ENCODE assay signal across 1 cellular context in the genomic region with DNA sequence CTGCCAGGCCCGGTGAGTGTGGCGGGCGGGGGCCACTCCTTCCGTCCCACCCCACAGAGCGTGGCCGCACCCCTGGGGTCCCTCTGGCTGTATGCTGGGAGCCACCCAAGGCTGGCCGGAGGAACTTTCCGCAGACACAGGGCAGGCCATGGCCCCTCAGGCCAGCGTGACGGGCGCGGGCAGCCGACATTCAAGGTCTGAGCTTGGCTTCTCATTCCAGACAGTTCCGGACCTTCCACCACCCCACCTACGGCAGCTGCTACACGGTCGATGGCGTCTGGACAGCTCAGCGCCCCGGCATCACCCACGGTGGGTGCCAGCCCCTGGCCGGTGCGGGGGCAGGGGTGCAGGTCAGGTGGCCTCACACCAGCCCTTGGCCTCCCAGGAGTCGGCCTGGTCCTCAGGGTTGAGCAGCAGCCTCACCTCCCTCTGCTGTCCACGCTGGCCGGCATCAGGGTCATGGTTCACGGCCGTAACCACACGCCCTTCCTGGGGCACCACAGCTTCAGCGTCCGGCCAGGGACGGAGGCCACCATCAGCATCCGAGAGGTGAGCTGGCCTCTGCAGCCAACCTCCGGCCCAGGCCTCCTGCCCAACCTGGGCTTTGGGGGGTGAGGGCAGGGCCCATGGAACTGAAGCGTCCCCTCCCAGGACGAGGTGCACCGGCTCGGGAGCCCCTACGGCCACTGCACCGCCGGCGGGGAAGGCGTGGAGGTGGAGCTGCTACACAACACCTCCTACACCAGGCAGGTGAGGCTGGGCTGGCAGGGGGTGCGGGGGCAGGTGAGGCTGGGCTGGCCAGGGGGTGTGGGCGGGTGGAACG.
TF ChIP-seq lines count a peak whose summit lies in the region.

No MANE protein-coding gene starts in this region.

TF ChIP-seq in HepG2, 621 proteins besides CTCF, POLR2A, EP300 and RAD21 (continued from another document and continues in another):
- TF ChIP-seq ZNF564 (CRISPR knock-in tag; IDR thresholded peaks at IDR 0.05) = 0 out of 2 replicates have a peak, but pooled peaks have one; percentile 50
- no peak for TF ChIP-seq PHF5A (CRISPR knock-in tag; IDR thresholded peaks at IDR 0.05; ENCODE audit: low read depth, unreplicated experiment)
- peak; percentile 62; the same call in 1 of the 2 replicates for TF ChIP-seq KDM3A (CRISPR knock-in tag; IDR thresholded peaks at IDR 0.05; ENCODE audit: low read depth)
- 0 out of 2 replicates have a peak, but pooled peaks have one; percentile 31 for TF ChIP-seq ZNF230 (CRISPR knock-in tag; IDR thresholded peaks at IDR 0.05)
- TF ChIP-seq, protein P1, sequence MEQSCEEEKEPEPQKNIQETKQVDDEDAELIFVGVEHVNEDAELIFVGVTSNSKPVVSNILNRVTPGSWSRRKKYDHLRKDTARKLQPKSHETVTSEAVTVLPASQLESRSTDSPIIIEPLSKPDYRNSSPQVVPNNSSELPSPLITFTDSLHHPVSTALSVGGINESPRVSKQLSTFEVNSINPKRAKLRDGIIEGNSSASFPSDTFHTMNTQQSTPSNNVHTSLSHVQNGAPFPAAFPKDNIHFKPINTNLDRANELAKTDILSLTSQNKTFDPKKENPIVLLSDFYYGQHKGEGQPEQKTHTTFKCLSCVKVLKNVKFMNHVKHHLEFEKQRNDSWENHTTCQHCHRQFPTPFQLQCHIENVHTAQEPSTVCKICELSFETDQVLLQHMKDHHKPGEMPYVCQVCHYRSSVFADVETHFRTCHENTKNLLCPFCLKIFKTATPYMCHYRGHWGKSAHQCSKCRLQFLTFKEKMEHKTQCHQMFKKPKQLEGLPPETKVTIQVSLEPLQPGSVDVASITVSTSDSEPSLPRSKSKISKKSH (CRISPR knock-in tag; IDR thresholded peaks at IDR 0.05; ENCODE audit: borderline replicate concordance) = peak; percentile 34; the same call in 1 of the 2 replicates
- TF ChIP-seq ZMYM3 (CRISPR knock-in tag; IDR thresholded peaks at IDR 0.05) = peak; percentile 98
- no peak for TF ChIP-seq ZNF670 (CRISPR knock-in tag; IDR thresholded peaks at IDR 0.05; ENCODE audit: borderline replicate concordance)
- TF ChIP-seq, protein P2, sequence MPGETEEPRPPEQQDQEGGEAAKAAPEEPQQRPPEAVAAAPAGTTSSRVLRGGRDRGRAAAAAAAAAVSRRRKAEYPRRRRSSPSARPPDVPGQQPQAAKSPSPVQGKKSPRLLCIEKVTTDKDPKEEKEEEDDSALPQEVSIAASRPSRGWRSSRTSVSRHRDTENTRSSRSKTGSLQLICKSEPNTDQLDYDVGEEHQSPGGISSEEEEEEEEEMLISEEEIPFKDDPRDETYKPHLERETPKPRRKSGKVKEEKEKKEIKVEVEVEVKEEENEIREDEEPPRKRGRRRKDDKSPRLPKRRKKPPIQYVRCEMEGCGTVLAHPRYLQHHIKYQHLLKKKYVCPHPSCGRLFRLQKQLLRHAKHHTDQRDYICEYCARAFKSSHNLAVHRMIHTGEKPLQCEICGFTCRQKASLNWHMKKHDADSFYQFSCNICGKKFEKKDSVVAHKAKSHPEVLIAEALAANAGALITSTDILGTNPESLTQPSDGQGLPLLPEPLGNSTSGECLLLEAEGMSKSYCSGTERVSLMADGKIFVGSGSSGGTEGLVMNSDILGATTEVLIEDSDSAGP (CRISPR knock-in tag; IDR thresholded peaks at IDR 0.05; ENCODE audit: borderline replicate concordance) = peak; percentile 72
- TF ChIP-seq GATAD2A (CRISPR knock-in tag; IDR thresholded peaks at IDR 0.05) = peak; percentile 47; the same call in 1 of the 2 replicates
- peak; percentile 57; the same call in 1 of the 2 replicates for TF ChIP-seq ZNF83 (CRISPR knock-in tag; IDR thresholded peaks at IDR 0.05; ENCODE audit: borderline replicate concordance)
- TF ChIP-seq, protein P3, sequence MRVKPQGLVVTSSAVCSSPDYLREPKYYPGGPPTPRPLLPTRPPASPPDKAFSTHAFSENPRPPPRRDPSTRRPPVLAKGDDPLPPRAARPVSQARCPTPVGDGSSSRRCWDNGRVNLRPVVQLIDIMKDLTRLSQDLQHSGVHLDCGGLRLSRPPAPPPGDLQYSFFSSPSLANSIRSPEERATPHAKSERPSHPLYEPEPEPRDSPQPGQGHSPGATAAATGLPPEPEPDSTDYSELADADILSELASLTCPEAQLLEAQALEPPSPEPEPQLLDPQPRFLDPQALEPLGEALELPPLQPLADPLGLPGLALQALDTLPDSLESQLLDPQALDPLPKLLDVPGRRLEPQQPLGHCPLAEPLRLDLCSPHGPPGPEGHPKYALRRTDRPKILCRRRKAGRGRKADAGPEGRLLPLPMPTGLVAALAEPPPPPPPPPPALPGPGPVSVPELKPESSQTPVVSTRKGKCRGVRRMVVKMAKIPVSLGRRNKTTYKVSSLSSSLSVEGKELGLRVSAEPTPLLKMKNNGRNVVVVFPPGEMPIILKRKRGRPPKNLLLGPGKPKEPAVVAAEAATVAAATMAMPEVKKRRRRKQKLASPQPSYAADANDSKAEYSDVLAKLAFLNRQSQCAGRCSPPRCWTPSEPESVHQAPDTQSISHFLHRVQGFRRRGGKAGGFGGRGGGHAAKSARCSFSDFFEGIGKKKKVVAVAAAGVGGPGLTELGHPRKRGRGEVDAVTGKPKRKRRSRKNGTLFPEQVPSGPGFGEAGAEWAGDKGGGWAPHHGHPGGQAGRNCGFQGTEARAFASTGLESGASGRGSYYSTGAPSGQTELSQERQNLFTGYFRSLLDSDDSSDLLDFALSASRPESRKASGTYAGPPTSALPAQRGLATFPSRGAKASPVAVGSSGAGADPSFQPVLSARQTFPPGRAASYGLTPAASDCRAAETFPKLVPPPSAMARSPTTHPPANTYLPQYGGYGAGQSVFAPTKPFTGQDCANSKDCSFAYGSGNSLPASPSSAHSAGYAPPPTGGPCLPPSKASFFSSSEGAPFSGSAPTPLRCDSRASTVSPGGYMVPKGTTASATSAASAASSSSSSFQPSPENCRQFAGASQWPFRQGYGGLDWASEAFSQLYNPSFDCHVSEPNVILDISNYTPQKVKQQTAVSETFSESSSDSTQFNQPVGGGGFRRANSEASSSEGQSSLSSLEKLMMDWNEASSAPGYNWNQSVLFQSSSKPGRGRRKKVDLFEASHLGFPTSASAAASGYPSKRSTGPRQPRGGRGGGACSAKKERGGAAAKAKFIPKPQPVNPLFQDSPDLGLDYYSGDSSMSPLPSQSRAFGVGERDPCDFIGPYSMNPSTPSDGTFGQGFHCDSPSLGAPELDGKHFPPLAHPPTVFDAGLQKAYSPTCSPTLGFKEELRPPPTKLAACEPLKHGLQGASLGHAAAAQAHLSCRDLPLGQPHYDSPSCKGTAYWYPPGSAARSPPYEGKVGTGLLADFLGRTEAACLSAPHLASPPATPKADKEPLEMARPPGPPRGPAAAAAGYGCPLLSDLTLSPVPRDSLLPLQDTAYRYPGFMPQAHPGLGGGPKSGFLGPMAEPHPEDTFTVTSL (CRISPR knock-in tag; IDR thresholded peaks at IDR 0.05; ENCODE audit: borderline replicate concordance) = no peak
- TF ChIP-seq ZNF782 (CRISPR knock-in tag; IDR thresholded peaks at IDR 0.05; ENCODE audit: borderline replicate concordance) = peak; percentile 76; the same call in 1 of the 2 replicates
- TF ChIP-seq ZNF547 (CRISPR knock-in tag; IDR thresholded peaks at IDR 0.05) = peak; percentile 78
- TF ChIP-seq ZNF317 (CRISPR knock-in tag; IDR thresholded peaks at IDR 0.05) = peak; percentile 13; the same call in 1 of the 2 replicates
- TF ChIP-seq KDM6A (CRISPR knock-in tag; IDR thresholded peaks at IDR 0.05; ENCODE audit: low read depth) = 0 out of 2 replicates have a peak, but pooled peaks have one; percentile 29
- TF ChIP-seq, protein P4, sequence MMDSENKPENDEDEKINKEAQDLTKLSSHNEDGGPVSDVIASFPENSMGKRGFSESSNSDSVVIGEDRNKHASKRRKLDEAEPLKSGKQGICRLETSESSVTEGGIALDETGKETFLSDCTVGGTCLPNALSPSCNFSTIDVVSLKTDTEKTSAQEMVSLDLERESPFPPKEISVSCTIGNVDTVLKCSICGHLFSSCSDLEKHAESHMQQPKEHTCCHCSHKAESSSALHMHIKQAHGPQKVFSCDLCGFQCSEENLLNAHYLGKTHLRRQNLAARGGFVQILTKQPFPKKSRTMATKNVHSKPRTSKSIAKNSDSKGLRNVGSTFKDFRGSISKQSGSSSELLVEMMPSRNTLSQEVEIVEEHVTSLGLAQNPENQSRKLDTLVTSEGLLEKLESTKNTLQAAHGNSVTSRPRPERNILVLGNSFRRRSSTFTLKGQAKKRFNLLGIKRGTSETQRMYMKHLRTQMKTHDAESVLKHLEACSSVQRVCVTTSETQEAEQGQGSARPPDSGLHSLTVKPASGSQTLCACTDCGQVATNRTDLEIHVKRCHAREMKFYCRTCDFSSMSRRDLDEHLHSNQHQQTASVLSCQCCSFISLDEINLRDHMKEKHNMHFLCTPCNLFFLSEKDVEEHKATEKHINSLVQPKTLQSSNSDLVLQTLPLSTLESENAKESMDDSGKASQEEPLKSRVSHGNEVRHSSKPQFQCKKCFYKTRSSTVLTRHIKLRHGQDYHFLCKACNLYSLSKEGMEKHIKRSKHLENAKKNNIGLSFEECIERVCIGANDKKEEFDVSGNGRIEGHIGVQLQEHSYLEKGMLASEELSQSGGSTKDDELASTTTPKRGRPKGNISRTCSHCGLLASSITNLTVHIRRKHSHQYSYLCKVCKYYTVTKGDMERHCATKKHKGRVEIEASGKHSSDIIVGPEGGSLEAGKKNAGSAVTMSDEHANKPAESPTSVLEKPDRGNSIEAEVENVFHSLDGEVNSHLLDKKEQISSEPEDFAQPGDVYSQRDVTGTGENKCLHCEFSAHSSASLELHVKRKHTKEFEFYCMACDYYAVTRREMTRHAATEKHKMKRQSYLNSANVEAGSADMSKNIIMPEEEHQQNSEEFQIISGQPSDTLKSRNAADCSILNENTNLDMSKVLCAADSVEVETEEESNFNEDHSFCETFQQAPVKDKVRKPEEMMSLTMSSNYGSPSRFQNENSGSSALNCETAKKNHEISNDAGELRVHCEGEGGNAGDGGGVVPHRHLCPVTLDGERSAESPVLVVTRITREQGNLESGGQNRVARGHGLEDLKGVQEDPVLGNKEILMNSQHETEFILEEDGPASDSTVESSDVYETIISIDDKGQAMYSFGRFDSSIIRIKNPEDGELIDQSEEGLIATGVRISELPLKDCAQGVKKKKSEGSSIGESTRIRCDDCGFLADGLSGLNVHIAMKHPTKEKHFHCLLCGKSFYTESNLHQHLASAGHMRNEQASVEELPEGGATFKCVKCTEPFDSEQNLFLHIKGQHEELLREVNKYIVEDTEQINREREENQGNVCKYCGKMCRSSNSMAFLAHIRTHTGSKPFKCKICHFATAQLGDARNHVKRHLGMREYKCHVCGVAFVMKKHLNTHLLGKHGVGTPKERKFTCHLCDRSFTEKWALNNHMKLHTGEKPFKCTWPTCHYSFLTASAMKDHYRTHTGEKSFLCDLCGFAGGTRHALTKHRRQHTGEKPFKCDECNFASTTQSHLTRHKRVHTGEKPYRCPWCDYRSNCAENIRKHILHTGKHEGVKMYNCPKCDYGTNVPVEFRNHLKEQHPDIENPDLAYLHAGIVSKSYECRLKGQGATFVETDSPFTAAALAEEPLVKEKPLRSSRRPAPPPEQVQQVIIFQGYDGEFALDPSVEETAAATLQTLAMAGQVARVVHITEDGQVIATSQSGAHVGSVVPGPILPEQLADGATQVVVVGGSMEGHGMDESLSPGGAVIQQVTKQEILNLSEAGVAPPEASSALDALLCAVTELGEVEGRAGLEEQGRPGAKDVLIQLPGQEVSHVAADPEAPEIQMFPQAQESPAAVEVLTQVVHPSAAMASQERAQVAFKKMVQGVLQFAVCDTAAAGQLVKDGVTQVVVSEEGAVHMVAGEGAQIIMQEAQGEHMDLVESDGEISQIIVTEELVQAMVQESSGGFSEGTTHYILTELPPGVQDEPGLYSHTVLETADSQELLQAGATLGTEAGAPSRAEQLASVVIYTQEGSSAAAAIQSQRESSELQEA (CRISPR knock-in tag; IDR thresholded peaks at IDR 0.05; ENCODE audit: not compliant biosample characterization) = peak; percentile 37
- 0 out of 2 replicates have a peak, but pooled peaks have one; percentile 23 for TF ChIP-seq RNF2 (conservative IDR thresholded peaks at IDR 0.05; ENCODE audit: low read depth)
- TF ChIP-seq ZNF441 (CRISPR knock-in tag; IDR thresholded peaks at IDR 0.05; ENCODE audit: borderline replicate concordance) = peak; percentile 41; the same call in 1 of the 2 replicates
- TF ChIP-seq CBFB (CRISPR knock-in tag; IDR thresholded peaks at IDR 0.05) = peak; percentile 48; the same call in 1 of the 2 replicates
- no peak for TF ChIP-seq RORA (CRISPR knock-in tag; IDR thresholded peaks at IDR 0.05)
- TF ChIP-seq FOSL2 (CRISPR knock-in tag; IDR thresholded peaks at IDR 0.05) = no peak; the same call in 1 of the 2 replicates
- peak; percentile 45; the same call in 1 of the 2 replicates for TF ChIP-seq ZNF572 (CRISPR knock-in tag; IDR thresholded peaks at IDR 0.05)
- TF ChIP-seq, protein P5, sequence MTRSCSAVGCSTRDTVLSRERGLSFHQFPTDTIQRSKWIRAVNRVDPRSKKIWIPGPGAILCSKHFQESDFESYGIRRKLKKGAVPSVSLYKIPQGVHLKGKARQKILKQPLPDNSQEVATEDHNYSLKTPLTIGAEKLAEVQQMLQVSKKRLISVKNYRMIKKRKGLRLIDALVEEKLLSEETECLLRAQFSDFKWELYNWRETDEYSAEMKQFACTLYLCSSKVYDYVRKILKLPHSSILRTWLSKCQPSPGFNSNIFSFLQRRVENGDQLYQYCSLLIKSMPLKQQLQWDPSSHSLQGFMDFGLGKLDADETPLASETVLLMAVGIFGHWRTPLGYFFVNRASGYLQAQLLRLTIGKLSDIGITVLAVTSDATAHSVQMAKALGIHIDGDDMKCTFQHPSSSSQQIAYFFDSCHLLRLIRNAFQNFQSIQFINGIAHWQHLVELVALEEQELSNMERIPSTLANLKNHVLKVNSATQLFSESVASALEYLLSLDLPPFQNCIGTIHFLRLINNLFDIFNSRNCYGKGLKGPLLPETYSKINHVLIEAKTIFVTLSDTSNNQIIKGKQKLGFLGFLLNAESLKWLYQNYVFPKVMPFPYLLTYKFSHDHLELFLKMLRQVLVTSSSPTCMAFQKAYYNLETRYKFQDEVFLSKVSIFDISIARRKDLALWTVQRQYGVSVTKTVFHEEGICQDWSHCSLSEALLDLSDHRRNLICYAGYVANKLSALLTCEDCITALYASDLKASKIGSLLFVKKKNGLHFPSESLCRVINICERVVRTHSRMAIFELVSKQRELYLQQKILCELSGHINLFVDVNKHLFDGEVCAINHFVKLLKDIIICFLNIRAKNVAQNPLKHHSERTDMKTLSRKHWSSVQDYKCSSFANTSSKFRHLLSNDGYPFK (CRISPR knock-in tag; IDR thresholded peaks at IDR 0.05; ENCODE audit: borderline replicate concordance) = 0 out of 2 replicates have a peak, but pooled peaks have one; percentile 9
- peak; percentile 27; the same call in 1 of the 2 replicates for TF ChIP-seq YEATS4 (CRISPR knock-in tag; IDR thresholded peaks at IDR 0.05; ENCODE audit: borderline replicate concordance)
- TF ChIP-seq HDAC1 (CRISPR knock-in tag; IDR thresholded peaks at IDR 0.05) = peak; percentile 80
- TF ChIP-seq, protein P6, sequence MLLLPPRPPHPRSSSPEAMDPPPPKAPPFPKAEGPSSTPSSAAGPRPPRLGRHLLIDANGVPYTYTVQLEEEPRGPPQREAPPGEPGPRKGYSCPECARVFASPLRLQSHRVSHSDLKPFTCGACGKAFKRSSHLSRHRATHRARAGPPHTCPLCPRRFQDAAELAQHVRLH (CRISPR knock-in tag; IDR thresholded peaks at IDR 0.05; ENCODE audit: borderline replicate concordance, low read depth) = peak; percentile 33; the same call in 1 of the 2 replicates
